23 cellular contexts compared by ENCODE assay signal in the genomic region with DNA sequence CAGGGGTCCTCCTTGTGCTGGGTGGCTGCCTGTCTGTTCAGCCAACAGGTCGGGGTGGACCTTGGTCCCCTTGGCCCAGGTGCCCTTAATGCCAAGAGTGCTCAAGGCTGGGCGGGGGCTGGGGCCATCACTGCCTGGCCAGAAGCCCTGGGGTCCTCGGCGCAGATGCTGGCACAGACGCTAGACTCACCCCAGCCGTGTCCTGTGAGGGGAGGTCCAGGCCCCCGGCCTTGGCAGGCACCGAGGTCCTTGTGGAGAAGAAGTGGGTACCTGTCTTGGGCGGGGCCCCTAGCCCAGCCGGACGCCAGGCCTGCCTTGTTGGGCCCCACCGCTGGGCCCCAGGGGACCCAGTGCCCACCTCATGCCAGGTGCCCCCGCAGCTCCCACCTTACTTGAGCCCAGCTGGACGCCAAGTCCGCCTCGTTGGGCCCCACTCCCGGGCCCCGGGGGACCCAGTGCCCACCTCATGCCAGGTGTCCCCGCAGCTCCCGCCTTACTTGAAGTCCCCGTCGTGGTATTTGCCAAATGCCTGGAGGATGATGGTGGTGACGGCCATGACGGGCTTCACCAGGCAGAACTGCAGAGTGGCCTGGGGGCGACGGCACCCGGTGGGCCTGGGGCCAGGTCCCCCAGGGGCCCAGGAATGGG. TPM values are rescaled to one million over a fixed set of nuclear protein-coding genes. Genes with fewer than 3 reads are reported as not detected.
"Had no signal": no experiment of that assay in that cellular context is flagged by ENCODE, and none has a peak within 500 bp of the region (broad histone marks: within the 10 kb centered on the region; RNA-seq: fewer than 3 reads in every experiment).

No MANE protein-coding gene starts in this region.

- H3K27me3 ChIP-seq: esophagus squamous epithelium, heart right ventricle, tibial artery, upper lobe of right lung had no signal

- H3K27ac ChIP-seq: epithelial cell of prostate, esophagus squamous epithelium, heart right ventricle, skin epidermis, tibial artery, upper lobe of right lung had no signal

- H3K36me3 ChIP-seq: upper lobe of right lung had no signal

- H3K9me3 ChIP-seq: esophagus squamous epithelium, heart right ventricle, tibial artery, upper lobe of right lung had no signal

- H3K4me3 ChIP-seq: esophagus squamous epithelium, heart right ventricle, skin epidermis, tibial artery, upper lobe of right lung had no signal

- H3K4me1 ChIP-seq: upper lobe of right lung had no signal

- ATAC-seq: heart right ventricle; naive thymus-derived CD4-positive, alpha-beta T cell; sciatic nerve; stimulated activated naive CD8-positive, alpha-beta T cell treated with anti-CD3 and anti-CD28 coated beads, Interleukin-15, amount 100 ng/mL, for 72 hours had no signal

- DNase-seq: activated CD4-positive, alpha-beta T cell treated with anti-CD3 and anti-CD28 coated beads for 4 hours; activated CD4-positive, alpha-beta T cell treated with anti-CD3 and anti-CD28 coated beads, Interleukin-2, amount 50 U/mL, for 4 hours; activated CD4-positive, CD25-positive, alpha-beta regulatory T cell; activated CD8-positive, alpha-beta memory T cell treated with anti-CD3 and anti-CD28 coated beads for 24 hours; activated effector memory CD4-positive, alpha-beta T cell treated with Interleukin-2 at 50 U/mL for 16 hours; activated naive CD4-positive, alpha-beta T cell treated with Interleukin-2 at 50 U/mL for 16 hours; anterior cingulate cortex; effector CD8-positive, alpha-beta T cell; esophagus squamous epithelium; foreskin melanocyte; heart right ventricle; mammary epithelial cell; naive thymus-derived CD4-positive, alpha-beta T cell; occipital lobe; stimulated activated CD4-positive, alpha-beta T cell treated with anti-CD3 and anti-CD28 coated beads, Interleukin-12 subunit alpha, Interleukin-12 subunit beta, amount 100 ng/mL, for 4 hours; stimulated activated CD4-positive, alpha-beta T cell treated with anti-CD3 and anti-CD28 coated beads, Interleukin-4, amount 100 ng/mL, for 1 hour; stimulated activated naive CD8-positive, alpha-beta T cell treated with anti-CD3 and anti-CD28 coated beads, Interleukin-15, amount 100 ng/mL, for 72 hours; tibial artery; upper lobe of right lung had no signal

RNA-seq across cellular contexts. Expression of a gene that starts 6.5 kb away (rescaled TPM):
- total RNA-seq: occipital lobe had no signal
- polyA plus RNA-seq: neural cell had no signal
